Comparison of ENCODE assay signal across 7 cellular contexts in genomic region chr2:58677763-58678162, GRCh38.
"Had no signal": no experiment of that assay in that cellular context is flagged by ENCODE, and none has a peak within 500 bp of the region (broad histone marks: within the 10 kb centered on the region; RNA-seq: fewer than 3 reads in every experiment).

No MANE protein-coding gene starts in this region.

- H3K36me3 Mint-ChIP-seq: IgD-negative memory B cell had no signal

- H3K36me3 ChIP-seq: HAP-1 had no signal

- H3K9me3 ChIP-seq: HAP-1 had no signal

- H3K4me1 ChIP-seq: HAP-1 had no signal

- H3K9ac ChIP-seq: GM23248 had no signal

- FAIRE-seq: HepG2 had no signal

- H3K27ac Mint-ChIP-seq: IgD-negative memory B cell had no signal

- H3K4me3 ChIP-seq: GM23248, HAP-1 had no signal

- DNase-seq: GM23248, GOT3, H7 had no signal

- H3K4me3 Mint-ChIP-seq: IgD-negative memory B cell had no signal

- H3K4me1 Mint-ChIP-seq: IgD-negative memory B cell had no signal

- ATAC-seq: HCT116, HepG2 had no signal

- H3K27ac ChIP-seq: GM23248 had no signal

- H3K27me3 Mint-ChIP-seq: IgD-negative memory B cell had no signal

- H2AFZ ChIP-seq: GM23248 had no signal
